In genomic region chr5:157772077-157772613, GRCh38 we compare ENCODE assay signal across 27 cellular contexts. TPM values are rescaled to one million over a fixed set of nuclear protein-coding genes. Genes with fewer than 3 reads are reported as not detected.
DNase-seq lines count a peak whose midpoint lies in the region; ATAC-seq and TF ChIP-seq lines count a peak whose summit lies in the region.
"Had no signal": no experiment of that assay in that cellular context is flagged by ENCODE, and none has a peak within 500 bp of the region (broad histone marks: within the 10 kb centered on the region; RNA-seq: fewer than 3 reads in every experiment).

No MANE protein-coding gene starts in this region.

- H3K4me1 Mint-ChIP-seq in activated T-cell treated with anti-CD3 and anti-CD28 coated beads, Interleukin-2, amount 50 U/mL, for 72 hours (ENCODE audit: low read depth), result no peaks in the 10 kb centered on the region
- no peaks in the 10 kb centered on the region for H3K4me1 Mint-ChIP-seq in GM23338
- H3K4me1 Mint-ChIP-seq: activated CD4-positive, alpha-beta T cell treated with anti-CD3 and anti-CD28 coated beads, Interleukin-2, amount 10 ng/mL, durations not matched to agents 7 days and 5 days had no signal

- H3K4me2 ChIP-seq in GM23338, result no peak overlapping the region

- H3K27me3 Mint-ChIP-seq in activated T-cell treated with anti-CD3 and anti-CD28 coated beads, Interleukin-2, amount 50 U/mL, for 72 hours (ENCODE audit: low read depth), result no peaks in the 10 kb centered on the region
- H3K27me3 Mint-ChIP-seq in GM23338 (ENCODE audit: insufficient read depth, low read depth, poor library complexity), result no peaks in the 10 kb centered on the region

- H3K4me3 Mint-ChIP-seq in activated T-cell treated with anti-CD3 and anti-CD28 coated beads, Interleukin-2, amount 50 U/mL, for 72 hours, result peak overlapping the region in 1 of 2 donors; percentile 52
- H3K4me3 Mint-ChIP-seq in GM23338, result no peak overlapping the region
- H3K4me3 Mint-ChIP-seq: activated CD4-positive, alpha-beta T cell treated with anti-CD3 and anti-CD28 coated beads, Interleukin-2, amount 10 ng/mL, durations not matched to agents 7 days and 5 days; activated naive CD8-positive, alpha-beta T cell had no signal

- intact Hi-C loops in heart left ventricle (cut with DNase I), result no loop called here

- H3K27ac ChIP-seq in GM23338 (ENCODE audit: low read depth), result no peak overlapping the region
- H3K27ac ChIP-seq in heart left ventricle, result no peak overlapping the region
- H3K27ac ChIP-seq: ascending aorta, gastrocnemius medialis, left lung, prostate gland, upper lobe of right lung had no signal

- peaks cover 0 to 4% (median 0%) of the 10 kb centered on the region in 12 donors for H3K9me3 ChIP-seq in heart left ventricle
- H3K9me3 ChIP-seq: ascending aorta, BE2C, gastrocnemius medialis, MG63, prostate gland, upper lobe of right lung had no signal

- peak; percentile 50 to 81 for ATAC-seq in activated T-cell treated with anti-CD3 and anti-CD28 coated beads, Interleukin-2, amount 50 U/mL, for 72 hours (replicated peaks in 1 of 2)
- ATAC-seq in GM23338 (no peak), heart left ventricle (no peak)
- ATAC-seq: gastrocnemius medialis, HCT116, left lung, PC-3, Right ventricle myocardium inferior, upper lobe of right lung had no signal

- peak in 1 of 2 donors; percentile 10 for DNase-seq in activated T-cell treated with anti-CD3 and anti-CD28 coated beads, Interleukin-2, amount 50 U/mL, for 72 hours
- DNase-seq in activated T-cell treated with anti-CD3 and anti-CD28 coated beads for 4 hours, result no peak
- DNase-seq in GM23338 (ENCODE audit: low spot score), result no peak
- DNase-seq in NCI-H2227 (lab: John Stamatoyannopoulos, UW; ENCODE audit: unreplicated experiment), result peak; percentile 41
- DNase-seq in iPS-NIHi11 (ENCODE audit: low spot score), result peak; percentile 10
- DNase-seq in HuH-7 (ENCODE audit: low spot score), result no peak
- no peak for DNase-seq in globus pallidus (ENCODE audit: low spot score)
- DNase-seq in heart left ventricle, result no peak
- DNase-seq: ACHN; activated CD4-positive, alpha-beta T cell treated with anti-CD3 and anti-CD28 coated beads, Interleukin-2, amount 10 ng/mL, durations not matched to agents 7 days and 5 days; BE2C; gastrocnemius medialis; KG1; left lung; mesendoderm; MG63; NCI-H1105 treated with DMSO at 0.1 percent for 48 hours; NCI-H2107; NCI-H510A; PC-3; upper lobe of right lung had no signal

- H3K4me3 ChIP-seq in GM23338, result no peak overlapping the region
- no peak overlapping the region for H3K4me3 ChIP-seq in heart left ventricle
- H3K4me3 ChIP-seq: ascending aorta, gastrocnemius medialis, left lung, MG63, prostate gland, upper lobe of right lung had no signal

- no peaks in the 10 kb centered on the region; the same call in 1 of the 2 replicates for H3K36me3 ChIP-seq in GM23338 (ENCODE audit: insufficient read depth)
- H3K36me3 ChIP-seq in heart left ventricle, result no peaks in the 10 kb centered on the region
- H3K36me3 ChIP-seq: ascending aorta, BE2C, gastrocnemius medialis, left lung, MG63, prostate gland, upper lobe of right lung had no signal

- WGBS in heart left ventricle, 4 donors, result 87 to 91% (median 89%) methylated on average over 11 of the region's 11 CpGs

- no peaks in the 10 kb centered on the region for H4K20me1 ChIP-seq in GM23338 (replicated peaks; ENCODE audit: insufficient read depth)

- no peak for TF ChIP-seq CTCF in GM23338 (conservative IDR thresholded peaks at IDR 0.05; ENCODE audit: low read depth in 2 of 2)
- TF ChIP-seq CTCF in heart left ventricle (IDR thresholded peaks at IDR 0.05), result no peak

- no peaks in the 10 kb centered on the region for H3F3A ChIP-seq in GM23338 (replicated peaks; ENCODE audit: low read depth)

- no peak overlapping the region for H3K27ac Mint-ChIP-seq in activated T-cell treated with anti-CD3 and anti-CD28 coated beads, Interleukin-2, amount 50 U/mL, for 72 hours
- no peak overlapping the region for H3K27ac Mint-ChIP-seq in GM23338
- H3K27ac Mint-ChIP-seq: activated CD4-positive, alpha-beta T cell treated with anti-CD3 and anti-CD28 coated beads, Interleukin-2, amount 10 ng/mL, durations not matched to agents 7 days and 5 days; activated naive CD8-positive, alpha-beta T cell; activated T-helper 2 cell treated with anti-CD3 and anti-CD28 coated beads, Interferon-gamma antibody, Interleukin-2, Interleukin-4, amounts not matched to agents 10 μg/mL and 5 μg/mL and 100 μg/mL, durations not matched to agents 14 hours and 24 hours and 36 hours had no signal

- H3K79me2 ChIP-seq in GM23338 (replicated peaks; ENCODE audit: insufficient read depth), result no peaks in the 10 kb centered on the region

- H3K4me1 ChIP-seq in GM23338 (ENCODE audit: insufficient read depth) (no peaks in the 10 kb centered on the region), heart left ventricle (peaks cover 0 to 2% (median 0%) of the 10 kb centered on the region in 12 donors)
- H3K4me1 ChIP-seq: ascending aorta, BE2C, left lung, prostate gland, upper lobe of right lung had no signal

- TF ChIP-seq POLR2A in heart left ventricle (IDR thresholded peaks at IDR 0.05), result no peak

- no peaks in the 10 kb centered on the region for H3K9me3 Mint-ChIP-seq in activated T-cell treated with anti-CD3 and anti-CD28 coated beads, Interleukin-2, amount 50 U/mL, for 72 hours
- no peaks in the 10 kb centered on the region for H3K9me3 Mint-ChIP-seq in GM23338
- H3K9me3 Mint-ChIP-seq: activated CD4-positive, alpha-beta T cell treated with anti-CD3 and anti-CD28 coated beads, Interleukin-2, amount 10 ng/mL, durations not matched to agents 7 days and 5 days; activated T-helper 2 cell treated with anti-CD3 and anti-CD28 coated beads, Interferon-gamma antibody, Interleukin-2, Interleukin-4, amounts not matched to agents 10 μg/mL and 5 μg/mL and 100 μg/mL, durations not matched to agents 14 hours and 24 hours and 36 hours had no signal

- H2AFZ ChIP-seq in GM23338, result peak overlapping the region; percentile 87

- H3K27me3 ChIP-seq in GM23338 (ENCODE audit: insufficient read depth) (no peaks in the 10 kb centered on the region), heart left ventricle (no peaks in the 10 kb centered on the region)
- H3K27me3 ChIP-seq: ascending aorta, BE2C, gastrocnemius medialis, left lung, MG63 had no signal

- H3K36me3 Mint-ChIP-seq in activated T-cell treated with anti-CD3 and anti-CD28 coated beads, Interleukin-2, amount 50 U/mL, for 72 hours (ENCODE audit: insufficient read depth in 2 of 2), result no peaks in the 10 kb centered on the region
- H3K36me3 Mint-ChIP-seq in GM23338 (ENCODE audit: low read depth), result no peaks in the 10 kb centered on the region
- H3K36me3 Mint-ChIP-seq: activated naive CD8-positive, alpha-beta T cell had no signal

- no peaks in the 10 kb centered on the region for H3K9me2 ChIP-seq in GM23338 (ENCODE audit: insufficient read depth)

TF ChIP-seq in GM23338, 12 proteins besides CTCF, POLR2A, EP300 and RAD21 (continues in another document):
- TF ChIP-seq EZH2phosphoT487 (IDR thresholded peaks at IDR 0.05; ENCODE audit: unreplicated experiment) (no peak), ZNF114 (CRISPR knock-in tag; IDR thresholded peaks at IDR 0.05) (no peak)

RNA-seq across cellular contexts. Expression of gene LSM11, which starts 28.6 kb away (rescaled TPM):
- total RNA-seq in activated T-cell treated with anti-CD3 and anti-CD28 coated beads, Interleukin-2, amount 50 U/mL, for 72 hours, result 1 to 10 TPM; 6.7 to 7.4 TPM
- 3.8 and 3.9 TPM in 2 replicates for total RNA-seq in GM23338 (2014; rRNA removed; shearing (Covaris generic))
- 1.2 TPM in 2 replicates for polyA plus RNA-seq in GM23338 (2016; fragmentation: Nextera tagmentation; extraction: Ambion mirVana)
- total RNA-seq in heart left ventricle, result 1 to 10 TPM in 8 of 9 donors, under 1 TPM in 1; 0.97 to 3.1 (median 1.9) TPM
- 1 to 10 TPM in 1 of 2 donors, under 1 TPM in 1; 0.42 to 2.9 TPM for polyA plus RNA-seq in heart left ventricle

RNA-seq across cellular contexts. Expression of gene THG1L, which starts 40.9 kb away (rescaled TPM):
- 10 to 100 TPM; 33.4 to 35.7 TPM for total RNA-seq in activated T-cell treated with anti-CD3 and anti-CD28 coated beads, Interleukin-2, amount 50 U/mL, for 72 hours
- total RNA-seq in GM23338 (2014; rRNA removed; shearing (Covaris generic)), result 11.8 and 12.2 TPM in 2 replicates
- polyA plus RNA-seq in GM23338 (2016; fragmentation: Nextera tagmentation; extraction: Ambion mirVana) (13.8 and 15.9 TPM in 2 replicates), heart left ventricle (1 to 10 TPM; 5.4 to 7.5 TPM)
- 1 to 10 TPM; 3.7 to 8.5 (median 5.0) TPM for total RNA-seq in heart left ventricle

Comparison
In these comparisons a context has a peak if more than half of its experiments do, and no peak if none do; other contexts are left out.
1. ATAC-seq: peak in activated T-cell treated with anti-CD3 and anti-CD28 coated beads, Interleukin-2, amount 50 U/mL, for 72 hours (2 of 2); none in GM23338 (single experiment) and heart left ventricle (0 of 4).
2. DNase-seq: peak in NCI-H2227 (single experiment) and iPS-NIHi11 (single experiment); none in activated T-cell treated with anti-CD3 and anti-CD28 coated beads for 4 hours (single experiment), GM23338 (single experiment), HuH-7 (single experiment), globus pallidus (single experiment) and heart left ventricle (0 of 5).